Comparison of ENCODE assay signal across 16 cellular contexts in the genomic region with DNA sequence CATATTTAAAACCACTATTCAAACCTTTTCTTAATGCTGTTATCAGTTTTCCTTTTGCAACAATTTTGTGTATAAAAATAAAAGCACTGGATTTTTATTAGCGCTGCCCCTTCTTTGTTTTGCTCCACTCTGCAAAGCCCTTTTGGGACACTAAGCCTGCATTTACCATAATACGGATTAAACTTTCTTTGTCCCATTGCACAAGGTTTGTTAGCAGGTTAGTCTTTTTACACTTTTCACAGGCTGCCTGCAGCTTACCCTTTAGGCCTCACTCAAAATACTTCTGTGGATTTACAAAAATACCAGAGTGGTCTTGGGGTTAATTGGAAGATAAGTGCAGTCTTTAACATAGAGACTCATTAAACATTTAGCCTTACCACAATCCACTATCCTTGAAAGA. TPM values are rescaled to one million over a fixed set of nuclear protein-coding genes. Genes with fewer than 3 reads are reported as not detected.
A peak's percentile ranks its signal among the peaks of the same experiment; 100 is the strongest.
DNase-seq lines count a peak whose midpoint lies in the region; ATAC-seq, FAIRE-seq and TF ChIP-seq lines count a peak whose summit lies in the region.
"Had no signal": no experiment of that assay in that cellular context is flagged by ENCODE, and none has a peak within 500 bp of the region (broad histone marks: within the 10 kb centered on the region; RNA-seq: fewer than 3 reads in every experiment).

No MANE protein-coding gene starts in this region.

- TF ChIP-seq POLR2A in H54 (IDR thresholded peaks at IDR 0.05; ENCODE audit: low read depth, low read length), result no peak

- peak; percentile 28 for FAIRE-seq in GM19239 (lab: Jason Lieb, UNC)
- no peak for FAIRE-seq in H54 (lab: Jason Lieb, UNC)
- FAIRE-seq: D721Med, HepG2 had no signal

- H3K4me3 ChIP-seq in psoas muscle, result no peak overlapping the region

- H3K27ac ChIP-seq in psoas muscle (no peak overlapping the region), substantia nigra (ENCODE audit: low read depth, low read length, poor library complexity, severe bottlenecking) (no peak overlapping the region)
- H3K27ac ChIP-seq: C4-2B had no signal

- TF ChIP-seq CTCF in psoas muscle (IDR thresholded peaks at IDR 0.05), result no peak

- H3K9me3 ChIP-seq in psoas muscle, result no peaks in the 10 kb centered on the region
- H3K9me3 ChIP-seq: BE2C had no signal

- no peaks in the 10 kb centered on the region for H3K27me3 ChIP-seq in psoas muscle (ENCODE audit: insufficient read depth in 3 of 3, low read length in 2 of 3)
- H3K27me3 ChIP-seq: BE2C had no signal

- DNase-seq in GM19239 (ENCODE audit: insufficient read length, low spot score), result no peak
- DNase-seq in NCI-H82 treated with DMSO at 0.1 percent for 48 hours (lab: John Stamatoyannopoulos, UW; ENCODE audit: unreplicated experiment), result peak; percentile 84
- DNase-seq in iPS-NIHi11 (ENCODE audit: low spot score), result peak; percentile 9
- DNase-seq in retina, result peak; percentile 34
- no peak for DNase-seq in H54 (ENCODE audit: insufficient read length, low spot score)
- DNase-seq in psoas muscle, result no peak
- DNase-seq in substantia nigra (lab: John Stamatoyannopoulos, UW), result no peak
- DNase-seq: BE2C; CD4-positive, alpha-beta memory T cell; DND-41; GDM1 had no signal

- WGBS in psoas muscle, 3 donors, result 91 to 94% (median 93%) methylated on average over 2 of the region's 2 CpGs

- intact Hi-C loops in psoas muscle (cut with DNase I), result no loop called here

- no peaks in the 10 kb centered on the region for H3K4me1 ChIP-seq in psoas muscle

- H3K36me3 ChIP-seq in psoas muscle (ENCODE audit: insufficient read depth in 1 of 2, low read depth in 1 of 2), result no peaks in the 10 kb centered on the region

- ATAC-seq in HG03460 (IDR thresholded peaks at IDR 0.05; ENCODE audit: unreplicated experiment), result no peak
- no peak for ATAC-seq in psoas muscle
- ATAC-seq: HepG2 had no signal

RNA-seq across cellular contexts. Expression of a gene that starts 35.7 kb away (rescaled TPM):
- total RNA-seq in psoas muscle, result not detected
- under 1 TPM in 2 of 3 donors, not detected in 1; 0.01 to 0.03 TPM for polyA plus RNA-seq in psoas muscle
- total RNA-seq: CD4-positive, alpha-beta memory T cell; HepG2; HT1080 had no signal
- polyA plus RNA-seq: HepG2 had no signal

Comparison
In these comparisons a context has a peak if more than half of its experiments do, and no peak if none do; other contexts are left out.
1. DNase-seq: peak in NCI-H82 treated with DMSO at 0.1 percent for 48 hours (single experiment), iPS-NIHi11 (single experiment) and retina (single experiment); none in GM19239 (single experiment), H54 (single experiment), psoas muscle (0 of 2) and substantia nigra (0 of 49).